ENCODE assay signal across 8 cellular contexts in the genomic region with DNA sequence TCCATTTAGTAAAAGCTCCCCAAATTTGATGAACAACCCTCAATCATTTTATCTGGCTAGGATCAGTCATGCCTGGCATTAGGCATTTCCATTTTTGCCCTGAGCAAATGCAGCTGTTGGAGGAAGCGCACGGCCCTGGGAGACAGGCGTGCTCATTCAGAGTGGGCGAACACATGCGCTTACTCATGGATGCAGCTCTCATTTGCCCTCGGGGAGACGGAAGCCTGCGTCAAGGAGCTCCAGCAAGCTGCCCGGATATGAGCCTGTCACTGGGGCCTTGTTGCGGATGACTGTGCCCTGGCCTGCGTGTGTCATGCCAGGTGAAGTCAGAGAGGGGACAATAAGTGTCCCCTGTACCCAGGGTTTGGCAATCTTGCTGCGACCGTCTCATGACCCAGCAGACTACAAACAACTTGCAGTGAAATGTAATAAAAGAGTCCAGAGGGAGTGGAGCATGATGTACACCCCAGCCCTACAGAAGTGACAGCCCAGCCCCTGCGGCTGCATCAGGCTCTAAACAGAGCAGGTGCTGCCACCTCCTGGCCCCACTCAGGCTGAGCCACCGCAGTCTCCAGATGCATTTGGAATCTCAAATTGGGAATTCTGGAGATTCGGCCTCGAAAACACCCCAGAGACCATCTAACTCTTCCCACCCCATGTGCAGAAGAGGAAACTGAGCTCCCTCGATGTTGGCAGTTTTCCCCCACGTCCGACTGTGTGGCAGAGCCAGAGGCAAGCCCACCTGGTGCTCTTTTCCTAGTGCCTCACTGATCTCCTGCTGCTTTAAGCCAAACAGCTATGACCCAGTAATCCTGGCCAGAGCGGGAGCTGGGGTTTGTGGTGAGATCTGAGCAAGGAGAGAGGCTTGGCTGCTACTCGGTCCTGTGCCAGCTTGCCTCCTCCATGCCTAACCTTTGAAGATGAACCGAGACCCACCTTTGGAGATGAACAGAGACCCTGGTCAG.
DNase-seq lines count a peak whose midpoint lies in the region; ATAC-seq and TF ChIP-seq lines count a peak whose summit lies in the region.

No MANE protein-coding gene starts in this region.

- H3K4me1 ChIP-seq in KMS-11 (ENCODE audit: low read depth, poor library complexity, severe bottlenecking) (no peaks in the 10 kb centered on the region), smooth muscle cell (ENCODE audit: low read depth) (peaks cover 7% of the 10 kb centered on the region)

- ATAC-seq in GM19023 (IDR thresholded peaks at IDR 0.05; ENCODE audit: unreplicated experiment) (no peak), HG02885 (IDR thresholded peaks at IDR 0.05; ENCODE audit: poor library complexity, unreplicated experiment) (no peak)

- DNase-seq in GM04503 (ENCODE audit: low read depth) (peak; percentile 17), amniotic epithelial cell (ENCODE audit: low read depth) (peak; percentile 16), hepatic stellate cell (ENCODE audit: low spot score) (peak; percentile 71), smooth muscle cell (lab: John Stamatoyannopoulos, UW; ENCODE audit: unreplicated experiment) (no peak)
- no peak for DNase-seq in stimulated activated CD4-positive, alpha-beta T cell treated with anti-CD3 and anti-CD28 coated beads, Interleukin-2, amount 100 ng/mL, for 48 hours

- H4K20me1 ChIP-seq in KMS-11 (ENCODE audit: insufficient read depth) (no peaks in the 10 kb centered on the region), smooth muscle cell (ENCODE audit: low read depth) (no peaks in the 10 kb centered on the region)

- no peaks in the 10 kb centered on the region for H3K9me3 ChIP-seq in smooth muscle cell (replicated peaks; ENCODE audit: low read depth)

- WGBS in smooth muscle cell (ENCODE audit: low lambda C conversion rate): 47% methylated on average over 23 of the region's 23 CpGs

- no peaks in the 10 kb centered on the region for H3K79me2 ChIP-seq in KMS-11 (ENCODE audit: insufficient read depth, low read depth)
- H3K79me2 ChIP-seq in smooth muscle cell (ENCODE audit: low read depth): no peaks in the 10 kb centered on the region

- H3K27ac ChIP-seq in KMS-11 (no peak overlapping the region), smooth muscle cell (ENCODE audit: low read depth) (no peak overlapping the region)

- H3K36me3 ChIP-seq in KMS-11 (ENCODE audit: insufficient read depth) (no peaks in the 10 kb centered on the region), smooth muscle cell (ENCODE audit: low read depth) (no peaks in the 10 kb centered on the region)

- no peak overlapping the region for H2AFZ ChIP-seq in KMS-11 (ENCODE audit: low read depth)
- no peak overlapping the region for H2AFZ ChIP-seq in smooth muscle cell (ENCODE audit: low read depth)

- H3K4me2 ChIP-seq in KMS-11 (no peak overlapping the region), smooth muscle cell (no peak overlapping the region)

- TF ChIP-seq CTCF in KMS-11 (conservative IDR thresholded peaks at IDR 0.05; ENCODE audit: low read depth, low read length): 0 out of 2 replicates have a peak, but pooled peaks have one; percentile 30
- peak; percentile 72 for TF ChIP-seq CTCF in smooth muscle cell (IDR thresholded peaks at IDR 0.05; ENCODE audit: borderline replicate concordance, insufficient read depth, poor library complexity, severe bottlenecking)

- H3K27me3 ChIP-seq in KMS-11 (ENCODE audit: insufficient read depth, low read depth) (no peaks in the 10 kb centered on the region), smooth muscle cell (ENCODE audit: low read depth) (peaks cover 17% of the 10 kb centered on the region)

- H3K4me3 ChIP-seq in KMS-11 (IDR thresholded peaks at IDR 0.05; ENCODE audit: insufficient read depth, low read depth, low read length): no peak overlapping the region
- no peak overlapping the region for H3K4me3 ChIP-seq in smooth muscle cell

- H3K9ac ChIP-seq in KMS-11: no peak overlapping the region
- H3K9ac ChIP-seq in smooth muscle cell (ENCODE audit: low read depth): no peak overlapping the region

- H3F3A ChIP-seq in smooth muscle cell (ENCODE audit: low read depth): no peaks in the 10 kb centered on the region

Comparison
In these comparisons a context has a peak if more than half of its experiments do, and no peak if none do; other contexts are left out.
1. DNase-seq: peak in GM04503 (single experiment), amniotic epithelial cell (single experiment) and hepatic stellate cell (single experiment); none in smooth muscle cell (single experiment) and stimulated activated CD4-positive, alpha-beta T cell treated with anti-CD3 and anti-CD28 coated beads, Interleukin-2, amount 100 ng/mL, for 48 hours (0 of 2).